8 cellular contexts compared by ENCODE assay signal in genomic region chr6:137811121-137811911, GRCh38. TPM values are rescaled to one million over a fixed set of nuclear protein-coding genes. Genes with fewer than 3 reads are reported as not detected.
DNase-seq lines count a peak whose midpoint lies in the region; ATAC-seq lines count a peak whose summit lies in the region.

No MANE protein-coding gene starts in this region.

- peaks cover 22 to 43% (median 30%) of the 10 kb centered on the region in 3 donors for H3K4me1 Mint-ChIP-seq in CD8-positive, alpha-beta memory T cell
- H3K4me1 Mint-ChIP-seq in T-helper 1 cell treated with Interleukin-12 subunit alpha and Interleukin-12 subunit beta and Interleukin-4 antibody, amounts not matched to agents 30 μg/mL and 1 μg/mL, for 36 hours (ENCODE audit: low read depth), result peaks cover 33% of the 10 kb centered on the region
- H3K4me1 Mint-ChIP-seq in immature natural killer cell, result peaks cover 29 to 34% of the 10 kb centered on the region in 2 donors

- peaks cover 26% of the 10 kb centered on the region for H3K4me1 ChIP-seq in CD8-positive, alpha-beta memory T cell (ENCODE audit: insufficient read depth, low read length)
- peaks cover 11% of the 10 kb centered on the region for H3K4me1 ChIP-seq in adipocyte (ENCODE audit: control insufficient read depth, insufficient read depth, low read length)

- peaks cover 0 to 5% (median 0%) of the 10 kb centered on the region in 5 donors for H3K9me3 Mint-ChIP-seq in CD8-positive, alpha-beta memory T cell
- peaks cover 9% of the 10 kb centered on the region for H3K9me3 Mint-ChIP-seq in T-helper 1 cell treated with Interleukin-12 subunit alpha and Interleukin-12 subunit beta and Interleukin-4 antibody, amounts not matched to agents 30 μg/mL and 1 μg/mL, for 36 hours
- no peaks in the 10 kb centered on the region for H3K9me3 Mint-ChIP-seq in immature natural killer cell

- H3K9ac ChIP-seq in adipocyte (ENCODE audit: low read length), result peak overlapping the region; percentile 23

- H3K4me3 ChIP-seq in CD8-positive, alpha-beta memory T cell (ENCODE audit: low read length), result peak overlapping the region; percentile 21
- H3K4me3 ChIP-seq in adipocyte (ENCODE audit: low read length), result peak overlapping the region; percentile 52

- peak overlapping the region; percentile 5 to 77 (median 65) for H3K4me3 Mint-ChIP-seq in CD8-positive, alpha-beta memory T cell
- H3K4me3 Mint-ChIP-seq in T-helper 1 cell treated with Interleukin-12 subunit alpha and Interleukin-12 subunit beta and Interleukin-4 antibody, amounts not matched to agents 30 μg/mL and 1 μg/mL, for 36 hours, result peak overlapping the region; percentile 72
- H3K4me3 Mint-ChIP-seq in immature natural killer cell, result peak overlapping the region; percentile 51 to 73 (median 59)

- POLR2A ChIA-PET in CD8-positive, alpha-beta memory T cell (lab: Charles Lee), result interaction anchor here (1.2 to 2.0 kb wide), 4 partner anchors 9 to 95 kb away, joined by 3 to 10 read pairs (median 4); partner anchors contain the start of gene TNFAIP3

- H3K27me3 Mint-ChIP-seq in CD8-positive, alpha-beta memory T cell, result peaks cover 0 to 4% of the 10 kb centered on the region in 2 donors
- H3K27me3 Mint-ChIP-seq in T-helper 1 cell treated with Interleukin-12 subunit alpha and Interleukin-12 subunit beta and Interleukin-4 antibody, amounts not matched to agents 30 μg/mL and 1 μg/mL, for 36 hours (ENCODE audit: low read depth), result no peaks in the 10 kb centered on the region
- peaks cover 2 to 11% (median 2%) of the 10 kb centered on the region in 3 donors for H3K27me3 Mint-ChIP-seq in immature natural killer cell (ENCODE audit: low read depth in 3 of 3)

- DNase-seq in CD8-positive, alpha-beta memory T cell, result peak; percentile 66 to 88 (median 75)
- DNase-seq in adipocyte (ENCODE audit: low read depth) (peak; percentile 74), immature natural killer cell (peak; percentile 71 to 77 (median 77)), OCI-M2 (lab: John Stamatoyannopoulos, UW; ENCODE audit: unreplicated experiment) (no peak)
- peak; percentile 80 for DNase-seq in stimulated activated CD4-positive, alpha-beta T cell treated with anti-CD3 and anti-CD28 coated beads, Interleukin-2, amount 100 ng/mL, for 4 hours (ENCODE audit: low read depth)

- peak overlapping the region; percentile 35 for H3K27ac ChIP-seq in CD8-positive, alpha-beta memory T cell (ENCODE audit: low read depth, low read length)

- ATAC-seq in GM19452 (IDR thresholded peaks at IDR 0.05; ENCODE audit: unreplicated experiment) (peak; percentile 99), HG03521 (IDR thresholded peaks at IDR 0.05; ENCODE audit: unreplicated experiment) (peak; percentile 94)

- CTCF ChIA-PET in CD8-positive, alpha-beta memory T cell (lab: Charles Lee), result interaction anchor here (0.8 to 2.3 kb wide), 9 partner anchors 9 to 170 kb away, joined by 3 to 11 read pairs (median 3); partner anchors contain the start of gene TNFAIP3

- no peaks in the 10 kb centered on the region for H3K36me3 Mint-ChIP-seq in CD8-positive, alpha-beta memory T cell
- peaks cover 9% of the 10 kb centered on the region for H3K36me3 Mint-ChIP-seq in T-helper 1 cell treated with Interleukin-12 subunit alpha and Interleukin-12 subunit beta and Interleukin-4 antibody, amounts not matched to agents 30 μg/mL and 1 μg/mL, for 36 hours (ENCODE audit: low read depth)
- no peaks in the 10 kb centered on the region for H3K36me3 Mint-ChIP-seq in immature natural killer cell

- H3K36me3 ChIP-seq in CD8-positive, alpha-beta memory T cell (ENCODE audit: insufficient read depth, low read length), result no peaks in the 10 kb centered on the region
- H3K36me3 ChIP-seq in adipocyte (ENCODE audit: control insufficient read depth, insufficient read depth, low read length, severe bottlenecking), result no peaks in the 10 kb centered on the region

- no peaks in the 10 kb centered on the region for H3K9me3 ChIP-seq in CD8-positive, alpha-beta memory T cell (ENCODE audit: low read length)
- H3K9me3 ChIP-seq in adipocyte (ENCODE audit: control insufficient read depth, low read length), result no peaks in the 10 kb centered on the region

- no peaks in the 10 kb centered on the region for H3K27me3 ChIP-seq in CD8-positive, alpha-beta memory T cell (ENCODE audit: insufficient read depth, low read length, poor library complexity, severe bottlenecking)
- no peaks in the 10 kb centered on the region for H3K27me3 ChIP-seq in adipocyte (replicated peaks; ENCODE audit: control insufficient read depth, insufficient read depth, low read length)

- H3K27ac Mint-ChIP-seq in CD8-positive, alpha-beta memory T cell, result peak overlapping the region; percentile 72 to 97 (median 94)
- peak overlapping the region; percentile 86 for H3K27ac Mint-ChIP-seq in T-helper 1 cell treated with Interleukin-12 subunit alpha and Interleukin-12 subunit beta and Interleukin-4 antibody, amounts not matched to agents 30 μg/mL and 1 μg/mL, for 36 hours
- H3K27ac Mint-ChIP-seq in immature natural killer cell, result peak overlapping the region; percentile 80 to 96 (median 90)

RNA-seq across cellular contexts. Expression of gene TNFAIP3, which starts 55.7 kb away (rescaled TPM):
- 100 to 1,000 TPM; 267 to 298 TPM for total RNA-seq in CD8-positive, alpha-beta memory T cell
- 127 TPM for polyA plus RNA-seq in CD8-positive, alpha-beta memory T cell
- 100 to 1,000 TPM in 2 of 3 donors, 10 to 100 TPM in 1; 55.8 to 118 (median 117) TPM for polyA plus RNA-seq in immature natural killer cell
